In the genomic region with DNA sequence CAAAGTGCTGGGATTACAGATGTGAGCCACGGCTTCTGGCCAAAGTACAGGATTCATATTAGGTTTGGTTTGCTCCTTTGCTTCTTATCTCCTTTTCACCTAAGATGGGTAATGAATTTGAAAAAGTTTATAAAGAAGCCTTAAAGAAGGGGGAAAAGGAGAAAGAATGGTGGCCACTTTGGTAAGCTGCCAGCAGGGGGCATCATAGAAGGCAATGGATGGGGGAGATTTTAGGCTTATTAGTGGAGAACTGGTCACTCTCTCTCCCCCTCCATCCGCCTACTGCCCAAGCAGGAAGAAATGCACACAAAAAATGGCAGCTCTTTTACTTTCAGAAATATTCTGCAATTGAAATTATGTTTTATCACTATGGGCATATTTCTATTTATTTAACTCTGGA, we compare ENCODE assay signal across 8 cellular contexts. TPM values are rescaled to one million over a fixed set of nuclear protein-coding genes. Genes with fewer than 3 reads are reported as not detected.
DNase-seq lines count a peak whose midpoint lies in the region; ATAC-seq and TF ChIP-seq lines count a peak whose summit lies in the region.
"Had no signal": no experiment of that assay in that cellular context is flagged by ENCODE, and none has a peak within 500 bp of the region (broad histone marks: within the 10 kb centered on the region; RNA-seq: fewer than 3 reads in every experiment).

No MANE protein-coding gene starts in this region.

- no peak overlapping the region for H3K9ac ChIP-seq in mammary epithelial cell (ENCODE audit: insufficient read depth, low read length)

- H3K79me2 ChIP-seq in mammary epithelial cell (ENCODE audit: insufficient read depth, low read length), result no peaks in the 10 kb centered on the region

- ATAC-seq in body of pancreas (no peak), GM18909 (IDR thresholded peaks at IDR 0.05; ENCODE audit: poor library complexity, unreplicated experiment) (no peak)

- no peak overlapping the region for H3K4me3 ChIP-seq in mammary epithelial cell (replicated peaks in 1 of 3; ENCODE audit: insufficient read depth in 1 of 3, low read depth in 2 of 3, low read length in 3 of 3)
- no peak overlapping the region for H3K4me3 ChIP-seq in body of pancreas

- intact Hi-C loops in mammary epithelial cell (cut with micrococcal nuclease) (no loop called here), body of pancreas (cut with DNase I) (no loop called here)

- in situ Hi-C loops in mammary epithelial cell (cut with MboI; ENCODE audit: low sequenced_read_pairs in 2 of 2), result no loop called here

- peaks cover 2% of the 10 kb centered on the region for H3K4me1 Mint-ChIP-seq in osteocyte (ENCODE audit: unreplicated experiment)
- H3K4me1 Mint-ChIP-seq: activated naive CD4-positive, alpha-beta T cell treated with anti-CD3 and anti-CD28 coated beads, Interleukin-2, amount 50 U/mL, for 24 hours had no signal

- no peak overlapping the region for H3K4me2 ChIP-seq in mammary epithelial cell (ENCODE audit: insufficient read depth, low read depth, low read length)

- WGBS in mammary epithelial cell (ENCODE audit: low coverage, missing lambda C conversion rate), result 90% methylated on average over 2 of the region's 2 CpGs
- WGBS in body of pancreas, 2 donors, result 83 to 98% methylated on average over 2 of the region's 2 CpGs

- H3K27ac ChIP-seq in mammary epithelial cell (ENCODE audit: insufficient read depth, low read depth, low read length), result no peak overlapping the region
- no peak overlapping the region for H3K27ac ChIP-seq in body of pancreas

- H3K36me3 Mint-ChIP-seq in osteocyte (ENCODE audit: unreplicated experiment), result no peaks in the 10 kb centered on the region
- H3K36me3 Mint-ChIP-seq: activated naive CD4-positive, alpha-beta T cell treated with anti-CD3 and anti-CD28 coated beads, Interleukin-2, amount 50 U/mL, for 24 hours had no signal

- no peaks in the 10 kb centered on the region for H3K27me3 ChIP-seq in mammary epithelial cell (ENCODE audit: insufficient read depth, low read length)
- no peaks in the 10 kb centered on the region for H3K27me3 ChIP-seq in body of pancreas

- H3K4me1 ChIP-seq in mammary epithelial cell (ENCODE audit: insufficient read depth, low read length), result no peaks in the 10 kb centered on the region
- peaks cover 11% of the 10 kb centered on the region for H3K4me1 ChIP-seq in body of pancreas

- no peaks in the 10 kb centered on the region for H3K27me3 Mint-ChIP-seq in osteocyte (ENCODE audit: unreplicated experiment)

- peak; percentile 43 to 48 for TF ChIP-seq CTCF in mammary epithelial cell (conservative IDR thresholded peaks at IDR 0.05 in 1 of 2, IDR thresholded peaks at IDR 0.05 in 1 of 2; ENCODE audit: extremely low read depth in 1 of 2, insufficient read depth in 1 of 2, low read depth in 1 of 2, low read length in 2 of 2)
- TF ChIP-seq CTCF in osteocyte (IDR thresholded peaks at IDR 0.05), result peak; percentile 27
- TF ChIP-seq CTCF in body of pancreas (IDR thresholded peaks at IDR 0.05), result no peak

- CTCF ChIA-PET in mammary epithelial cell (lab: Charles Lee; ENCODE audit: low non-redundant PET), result no interaction called here

- no peaks in the 10 kb centered on the region for H4K20me1 ChIP-seq in mammary epithelial cell (ENCODE audit: insufficient read depth, low read length)

- TF ChIP-seq POLR2A in body of pancreas (IDR thresholded peaks at IDR 0.05), result no peak

- no peak overlapping the region for H2AFZ ChIP-seq in mammary epithelial cell (ENCODE audit: low read depth, low read length)

- DNase-seq in ELF-1 (ENCODE audit: low read depth, low spot score) (peak; percentile 22), HT-29 (ENCODE audit: low spot score) (peak; percentile 23), mammary epithelial cell (no peak), osteocyte (ENCODE audit: extremely low spot score, unreplicated experiment) (no peak), DMS153 treated with DMSO at 0.1 percent for 48 hours (lab: John Stamatoyannopoulos, UW; ENCODE audit: unreplicated experiment) (no peak), body of pancreas (no peak)

- no peak overlapping the region for H3K4me3 Mint-ChIP-seq in osteocyte (ENCODE audit: unreplicated experiment)
- H3K4me3 Mint-ChIP-seq: activated naive CD4-positive, alpha-beta T cell treated with anti-CD3 and anti-CD28 coated beads, Interleukin-2, amount 50 U/mL, for 24 hours had no signal

- H3K9me3 ChIP-seq in mammary epithelial cell (replicated peaks; ENCODE audit: insufficient read depth, low read length) (no peaks in the 10 kb centered on the region), body of pancreas (no peaks in the 10 kb centered on the region)

- no peaks in the 10 kb centered on the region for H3K36me3 ChIP-seq in mammary epithelial cell (ENCODE audit: insufficient read depth, low read length)
- no peaks in the 10 kb centered on the region for H3K36me3 ChIP-seq in body of pancreas (replicated peaks in 1 of 2; ENCODE audit: insufficient read depth in 1 of 2, low read depth in 2 of 2)

- no TSS peak for BruUV-seq in mammary epithelial cell (replicated peaks; lab: Mats Ljungman, UMichigan)

- no peaks in the 10 kb centered on the region for H3K9me3 Mint-ChIP-seq in osteocyte (ENCODE audit: unreplicated experiment)
- H3K9me3 Mint-ChIP-seq: activated naive CD4-positive, alpha-beta T cell treated with anti-CD3 and anti-CD28 coated beads, Interleukin-2, amount 50 U/mL, for 24 hours had no signal

- dilution Hi-C loops in mammary epithelial cell (cut with HindIII; ENCODE audit: low sequenced_read_pairs), result no loop called here

- H3K27ac Mint-ChIP-seq in osteocyte (ENCODE audit: unreplicated experiment), result no peak overlapping the region
- H3K27ac Mint-ChIP-seq: activated naive CD4-positive, alpha-beta T cell treated with anti-CD3 and anti-CD28 coated beads, Interleukin-2, amount 50 U/mL, for 24 hours had no signal

RNA-seq across cellular contexts. Expression of a gene that starts 32.0 kb away (rescaled TPM):
- not detected in 2 replicates for total RNA-seq in HT-29 (2014; rRNA removed; shearing (Covaris generic))
- total RNA-seq in mammary epithelial cell (1 to 10 TPM in 1 of 2 donors, not detected in 1; 1.2 TPM), osteocyte (4.0 TPM in 2 replicates), body of pancreas (100 to 1,000 TPM; 137 to 141 TPM)
- polyA plus RNA-seq in mammary epithelial cell, result 0.01 TPM
- not detected for polyA minus RNA-seq in mammary epithelial cell

Comparison
In these comparisons a context has a peak if more than half of its experiments do, and no peak if none do; other contexts are left out.
1. DNase-seq: peak in ELF-1 (single experiment) and HT-29 (single experiment); none in mammary epithelial cell (single experiment), osteocyte (single experiment), DMS153 treated with DMSO at 0.1 percent for 48 hours (single experiment) and body of pancreas (0 of 4).
2. CTCF ChIP-seq: peak in mammary epithelial cell (2 of 2) and osteocyte (single experiment); none in body of pancreas (0 of 7).
3. RNA of a gene that starts 32.0 kb away (total RNA-seq): 137 to 141 TPM in body of pancreas; 4.0 TPM in osteocyte, 1.2 TPM in mammary epithelial cell and not detected in HT-29; every median in the first group is over 10 times any median in the second.